In genomic region chr1:154973344-154974085, GRCh38 we compare ENCODE assay signal across 1 cellular context.
TF ChIP-seq lines count a peak whose summit lies in the region.

No MANE protein-coding gene starts in this region.

TF ChIP-seq in SK-N-SH, 30 proteins besides CTCF, POLR2A, EP300 and RAD21 (continued from another document):
- TF ChIP-seq CHD2 (IDR thresholded peaks at IDR 0.05; ENCODE audit: low read length, partially characterized antibody), result no peak
- TF ChIP-seq TAF1 (IDR thresholded peaks at IDR 0.05; ENCODE audit: borderline replicate concordance, low read depth, low read length), result peak; percentile 43; the same call in 1 of the 2 replicates
- no peak for TF ChIP-seq NFIC (IDR thresholded peaks at IDR 0.05; ENCODE audit: borderline replicate concordance)
- no peak for TF ChIP-seq REST (IDR thresholded peaks at IDR 0.05; ENCODE audit: low read depth, low read length)
- TF ChIP-seq TCF12 (IDR thresholded peaks at IDR 0.05), result no peak
- TF ChIP-seq RXRA (IDR thresholded peaks at IDR 0.05; ENCODE audit: borderline replicate concordance, low read depth), result 0 out of 2 replicates have a peak, but pooled peaks have one; percentile 32
- peak; percentile 40; the same call in 1 of the 2 replicates for TF ChIP-seq MAX (IDR thresholded peaks at IDR 0.05; ENCODE audit: low read depth)
- TF ChIP-seq NRF1 (IDR thresholded peaks at IDR 0.05; ENCODE audit: low read depth, low read length), result no peak
- TF ChIP-seq RFX5 (IDR thresholded peaks at IDR 0.05; ENCODE audit: low read length), result no peak
- no peak for TF ChIP-seq FOXM1 (IDR thresholded peaks at IDR 0.05; ENCODE audit: low read depth)
- TF ChIP-seq SMC3 (IDR thresholded peaks at IDR 0.05; ENCODE audit: low read depth, low read length), result no peak
- TF ChIP-seq FOSL2 (IDR thresholded peaks at IDR 0.05; ENCODE audit: borderline replicate concordance, low read depth), result no peak
- no peak for TF ChIP-seq PBX3 (IDR thresholded peaks at IDR 0.05)
- peak; percentile 90 for TF ChIP-seq POLR2AphosphoS5 (IDR thresholded peaks at IDR 0.05; ENCODE audit: low read depth, low read length)
- peak; percentile 9 for TF ChIP-seq GATA2 (CRISPR knock-in tag; IDR thresholded peaks at IDR 0.05)
- TF ChIP-seq USF1 (IDR thresholded peaks at IDR 0.05; ENCODE audit: borderline replicate concordance, low read depth), result no peak
- TF ChIP-seq IRF3 (IDR thresholded peaks at IDR 0.05; ENCODE audit: low read depth, low read length), result no peak
- TF ChIP-seq USF2 (IDR thresholded peaks at IDR 0.05; ENCODE audit: borderline replicate concordance, low read depth, low read length), result no peak
- no peak; the same call in 1 of the 2 replicates for TF ChIP-seq SIN3A (IDR thresholded peaks at IDR 0.05; ENCODE audit: borderline replicate concordance, low read depth, low read length)
- no peak for TF ChIP-seq FOXJ3 (CRISPR knock-in tag; IDR thresholded peaks at IDR 0.05)
- TF ChIP-seq YY1 (IDR thresholded peaks at IDR 0.05; ENCODE audit: low read depth), result no peak
